In genomic region chr6:6588064-6588923, GRCh38 we compare ENCODE assay signal across 8 cellular contexts. TPM values are rescaled to one million over a fixed set of nuclear protein-coding genes. Genes with fewer than 3 reads are reported as not detected.
DNase-seq lines count a peak whose midpoint lies in the region; ATAC-seq and TF ChIP-seq lines count a peak whose summit lies in the region.

Gene LY86 (plus strand): TSS chr6:6588720. CDS start chr6:6588735, 15 bp downstream.

- H3K36me3 ChIP-seq in thymus (ENCODE audit: control insufficient read depth, insufficient read depth), result no peaks in the 10 kb centered on the region

- peak; percentile 32 for ATAC-seq in HG03521 (IDR thresholded peaks at IDR 0.05; ENCODE audit: unreplicated experiment)

- TF ChIP-seq CTCF in GM12864 (IDR thresholded peaks at IDR 0.05; ENCODE audit: low read depth, low read length, missing control alignments), result no peak
- TF ChIP-seq CTCF in GM20000 (IDR thresholded peaks at IDR 0.05; ENCODE audit: extremely low read depth, missing control alignments), result no peak
- TF ChIP-seq CTCF in dorsolateral prefrontal cortex (IDR thresholded peaks at IDR 0.05 in 54 of 56, conservative IDR thresholded peaks at IDR 0.05 in 2 of 56; ENCODE audit: low read depth in 1 of 56, partially characterized antibody in 56 of 56), result no peak

- in situ Hi-C loops in ACHN (cut with HindIII; ENCODE audit: low pct_ligation_motif_present, low pct_unique_long_range_greater_than_20kb, low sequenced_read_pairs), result no loop called here

- H3K4me1 ChIP-seq in thymus (ENCODE audit: control insufficient read depth, insufficient read depth, low read length), result peaks cover 26% of the 10 kb centered on the region

- WGBS in thymus, result 12% methylated on average over 14 of the region's 14 CpGs

- peak within 1 kb of the TSS in 56 of 59 donors; percentile 1 to 86 (median 72) for H3K27ac ChIP-seq in dorsolateral prefrontal cortex
- peak within 1 kb of the TSS; percentile 93 for H3K27ac ChIP-seq in thymus (ENCODE audit: low read depth)

- no peaks in the 10 kb centered on the region for H3K9me3 ChIP-seq in thymus (ENCODE audit: control insufficient read depth)

- peak; percentile 86 for DNase-seq in GM12864 (ENCODE audit: low read depth)
- peak; percentile 59 for DNase-seq in GM20000 (ENCODE audit: low spot score)
- peak in 8 of 10 donors; percentile 33 to 75 (median 64) for DNase-seq in dorsolateral prefrontal cortex
- DNase-seq in ACHN, result no peak
- DNase-seq in NCI-H2029 treated with DMSO at 0.1 percent for 48 hours (lab: John Stamatoyannopoulos, UW), result no peak
- no peak for DNase-seq in DMS79 treated with DMSO at 0.1 percent for 48 hours (lab: John Stamatoyannopoulos, UW)

- H3K4me3 ChIP-seq in GM12864 (ENCODE audit: low read depth, low read length) (peak within 1 kb of the TSS; percentile 60), dorsolateral prefrontal cortex (peak within 1 kb of the TSS in 44 of 59 donors; percentile 1 to 55 (median 30)), thymus (ENCODE audit: low read length) (peak within 1 kb of the TSS; percentile 8)

- intact Hi-C loops in dorsolateral prefrontal cortex (cut with DNase I), result no loop called here

- H3K27me3 ChIP-seq in dorsolateral prefrontal cortex (no peaks in the 10 kb centered on the region), thymus (ENCODE audit: control insufficient read depth, insufficient read depth) (no peaks in the 10 kb centered on the region)

RNA-seq across cellular contexts. Expression of gene LY86, which starts in this region (rescaled TPM):
- total RNA-seq in dorsolateral prefrontal cortex, result 10 to 100 TPM in 6 of 120 experiments, 1 to 10 TPM in 110, under 1 TPM in 3, not detected in 1; 0.71 to 18.3 (median 4.1) TPM
- polyA plus RNA-seq in thymus, result 17.1 TPM

Comparison
In these comparisons a context has a peak if more than half of its experiments do, and no peak if none do; other contexts are left out.
1. DNase-seq: peak in GM12864 (single experiment), GM20000 (single experiment) and dorsolateral prefrontal cortex (8 of 10); none in ACHN (single experiment), NCI-H2029 treated with DMSO at 0.1 percent for 48 hours (single experiment) and DMS79 treated with DMSO at 0.1 percent for 48 hours (single experiment).
2. H3K4me3 ChIP-seq: peak in every context shown above with its lines; median percentile 60 in GM12864; 30 in dorsolateral prefrontal cortex; 8 in thymus.